ENCODE assay signal across 1 cellular context in the genomic region with DNA sequence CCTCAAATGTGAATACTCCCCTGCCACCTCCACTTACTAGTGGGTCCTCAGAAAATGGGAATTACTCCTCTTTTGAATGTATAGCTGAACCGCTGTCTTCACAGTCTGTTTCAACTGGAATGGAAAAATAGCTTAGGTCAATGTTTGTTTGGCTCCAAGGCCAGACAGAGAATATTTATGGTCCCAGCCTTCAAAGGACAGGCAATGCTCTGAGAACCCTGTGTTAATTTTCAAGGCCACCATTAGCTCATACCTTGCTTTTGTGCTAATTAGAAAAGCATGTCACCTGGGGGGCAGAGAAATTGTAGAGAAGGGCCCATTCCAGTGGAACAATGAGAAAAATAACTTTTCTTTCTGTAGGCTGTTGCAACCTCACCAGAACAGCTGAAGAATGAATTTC.
TF ChIP-seq lines count a peak whose summit lies in the region.

No MANE protein-coding gene starts in this region.

TF ChIP-seq in HepG2, 621 proteins besides CTCF, POLR2A, EP300 and RAD21 (continued from another document and continues in another):
- TF ChIP-seq, protein P1, sequence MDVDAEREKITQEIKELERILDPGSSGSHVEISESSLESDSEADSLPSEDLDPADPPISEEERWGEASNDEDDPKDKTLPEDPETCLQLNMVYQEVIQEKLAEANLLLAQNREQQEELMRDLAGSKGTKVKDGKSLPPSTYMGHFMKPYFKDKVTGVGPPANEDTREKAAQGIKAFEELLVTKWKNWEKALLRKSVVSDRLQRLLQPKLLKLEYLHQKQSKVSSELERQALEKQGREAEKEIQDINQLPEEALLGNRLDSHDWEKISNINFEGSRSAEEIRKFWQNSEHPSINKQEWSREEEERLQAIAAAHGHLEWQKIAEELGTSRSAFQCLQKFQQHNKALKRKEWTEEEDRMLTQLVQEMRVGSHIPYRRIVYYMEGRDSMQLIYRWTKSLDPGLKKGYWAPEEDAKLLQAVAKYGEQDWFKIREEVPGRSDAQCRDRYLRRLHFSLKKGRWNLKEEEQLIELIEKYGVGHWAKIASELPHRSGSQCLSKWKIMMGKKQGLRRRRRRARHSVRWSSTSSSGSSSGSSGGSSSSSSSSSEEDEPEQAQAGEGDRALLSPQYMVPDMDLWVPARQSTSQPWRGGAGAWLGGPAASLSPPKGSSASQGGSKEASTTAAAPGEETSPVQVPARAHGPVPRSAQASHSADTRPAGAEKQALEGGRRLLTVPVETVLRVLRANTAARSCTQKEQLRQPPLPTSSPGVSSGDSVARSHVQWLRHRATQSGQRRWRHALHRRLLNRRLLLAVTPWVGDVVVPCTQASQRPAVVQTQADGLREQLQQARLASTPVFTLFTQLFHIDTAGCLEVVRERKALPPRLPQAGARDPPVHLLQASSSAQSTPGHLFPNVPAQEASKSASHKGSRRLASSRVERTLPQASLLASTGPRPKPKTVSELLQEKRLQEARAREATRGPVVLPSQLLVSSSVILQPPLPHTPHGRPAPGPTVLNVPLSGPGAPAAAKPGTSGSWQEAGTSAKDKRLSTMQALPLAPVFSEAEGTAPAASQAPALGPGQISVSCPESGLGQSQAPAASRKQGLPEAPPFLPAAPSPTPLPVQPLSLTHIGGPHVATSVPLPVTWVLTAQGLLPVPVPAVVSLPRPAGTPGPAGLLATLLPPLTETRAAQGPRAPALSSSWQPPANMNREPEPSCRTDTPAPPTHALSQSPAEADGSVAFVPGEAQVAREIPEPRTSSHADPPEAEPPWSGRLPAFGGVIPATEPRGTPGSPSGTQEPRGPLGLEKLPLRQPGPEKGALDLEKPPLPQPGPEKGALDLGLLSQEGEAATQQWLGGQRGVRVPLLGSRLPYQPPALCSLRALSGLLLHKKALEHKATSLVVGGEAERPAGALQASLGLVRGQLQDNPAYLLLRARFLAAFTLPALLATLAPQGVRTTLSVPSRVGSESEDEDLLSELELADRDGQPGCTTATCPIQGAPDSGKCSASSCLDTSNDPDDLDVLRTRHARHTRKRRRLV (CRISPR knock-in tag; IDR thresholded peaks at IDR 0.05): no peak
- TF ChIP-seq, protein P2, sequence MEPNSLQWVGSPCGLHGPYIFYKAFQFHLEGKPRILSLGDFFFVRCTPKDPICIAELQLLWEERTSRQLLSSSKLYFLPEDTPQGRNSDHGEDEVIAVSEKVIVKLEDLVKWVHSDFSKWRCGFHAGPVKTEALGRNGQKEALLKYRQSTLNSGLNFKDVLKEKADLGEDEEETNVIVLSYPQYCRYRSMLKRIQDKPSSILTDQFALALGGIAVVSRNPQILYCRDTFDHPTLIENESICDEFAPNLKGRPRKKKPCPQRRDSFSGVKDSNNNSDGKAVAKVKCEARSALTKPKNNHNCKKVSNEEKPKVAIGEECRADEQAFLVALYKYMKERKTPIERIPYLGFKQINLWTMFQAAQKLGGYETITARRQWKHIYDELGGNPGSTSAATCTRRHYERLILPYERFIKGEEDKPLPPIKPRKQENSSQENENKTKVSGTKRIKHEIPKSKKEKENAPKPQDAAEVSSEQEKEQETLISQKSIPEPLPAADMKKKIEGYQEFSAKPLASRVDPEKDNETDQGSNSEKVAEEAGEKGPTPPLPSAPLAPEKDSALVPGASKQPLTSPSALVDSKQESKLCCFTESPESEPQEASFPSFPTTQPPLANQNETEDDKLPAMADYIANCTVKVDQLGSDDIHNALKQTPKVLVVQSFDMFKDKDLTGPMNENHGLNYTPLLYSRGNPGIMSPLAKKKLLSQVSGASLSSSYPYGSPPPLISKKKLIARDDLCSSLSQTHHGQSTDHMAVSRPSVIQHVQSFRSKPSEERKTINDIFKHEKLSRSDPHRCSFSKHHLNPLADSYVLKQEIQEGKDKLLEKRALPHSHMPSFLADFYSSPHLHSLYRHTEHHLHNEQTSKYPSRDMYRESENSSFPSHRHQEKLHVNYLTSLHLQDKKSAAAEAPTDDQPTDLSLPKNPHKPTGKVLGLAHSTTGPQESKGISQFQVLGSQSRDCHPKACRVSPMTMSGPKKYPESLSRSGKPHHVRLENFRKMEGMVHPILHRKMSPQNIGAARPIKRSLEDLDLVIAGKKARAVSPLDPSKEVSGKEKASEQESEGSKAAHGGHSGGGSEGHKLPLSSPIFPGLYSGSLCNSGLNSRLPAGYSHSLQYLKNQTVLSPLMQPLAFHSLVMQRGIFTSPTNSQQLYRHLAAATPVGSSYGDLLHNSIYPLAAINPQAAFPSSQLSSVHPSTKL (CRISPR knock-in tag; IDR thresholded peaks at IDR 0.05): peak; percentile 71
- TF ChIP-seq YEATS4 (CRISPR knock-in tag; IDR thresholded peaks at IDR 0.05; ENCODE audit: borderline replicate concordance) (no peak), TOPORS (CRISPR knock-in tag; IDR thresholded peaks at IDR 0.05) (no peak), SSRP1 (CRISPR knock-in tag; IDR thresholded peaks at IDR 0.05) (no peak), MED1 (CRISPR knock-in tag; IDR thresholded peaks at IDR 0.05) (peak; percentile 44), SOX13 (IDR thresholded peaks at IDR 0.05) (no peak), SOX13 (CRISPR knock-in tag; conservative IDR thresholded peaks at IDR 0.05 in 1 of 2, IDR thresholded peaks at IDR 0.05 in 1 of 2) (peak in 1 of 2 experiments; percentile 67; a peak in 2 of 4 replicates), ZNF569 (CRISPR knock-in tag; IDR thresholded peaks at IDR 0.05; ENCODE audit: borderline replicate concordance) (no peak), ZNF75D (CRISPR knock-in tag; IDR thresholded peaks at IDR 0.05; ENCODE audit: borderline replicate concordance) (no peak), MBD4 (IDR thresholded peaks at IDR 0.05; ENCODE audit: borderline replicate concordance, low read length) (no peak), ZNF777 (CRISPR knock-in tag; IDR thresholded peaks at IDR 0.05) (no peak), ZNF781 (CRISPR knock-in tag; IDR thresholded peaks at IDR 0.05; ENCODE audit: borderline replicate concordance, not compliant biosample characterization) (no peak), NR2F2 (IDR thresholded peaks at IDR 0.05; ENCODE audit: borderline replicate concordance, low read depth) (no peak), ZNF136 (CRISPR knock-in tag; IDR thresholded peaks at IDR 0.05; ENCODE audit: low read depth) (no peak), BHLHE40 (IDR thresholded peaks at IDR 0.05; ENCODE audit: low read length) (no peak), ZNF7 (CRISPR knock-in tag; IDR thresholded peaks at IDR 0.05) (no peak), KLF13 (CRISPR knock-in tag; IDR thresholded peaks at IDR 0.05) (no peak), MED13 (CRISPR knock-in tag; IDR thresholded peaks at IDR 0.05) (no peak), ZNF749 (CRISPR knock-in tag; IDR thresholded peaks at IDR 0.05; ENCODE audit: borderline replicate concordance) (no peak), ZNF644 (CRISPR knock-in tag; IDR thresholded peaks at IDR 0.05; ENCODE audit: low read depth) (no peak), NFE2L1 (CRISPR knock-in tag; IDR thresholded peaks at IDR 0.05; ENCODE audit: borderline replicate concordance) (no peak), ZNF543 (CRISPR knock-in tag; IDR thresholded peaks at IDR 0.05) (no peak), PHF5A (CRISPR knock-in tag; IDR thresholded peaks at IDR 0.05; ENCODE audit: low read depth, unreplicated experiment) (no peak), SAP130 (CRISPR knock-in tag; IDR thresholded peaks at IDR 0.05; ENCODE audit: low read depth) (peak; percentile 20; the same call in 1 of the 2 replicates), GATAD2A (CRISPR knock-in tag; IDR thresholded peaks at IDR 0.05) (0 out of 2 replicates have a peak, but pooled peaks have one; percentile 19), FOXP1 (IDR thresholded peaks at IDR 0.05) (no peak), FOXP1 (CRISPR knock-in tag; IDR thresholded peaks at IDR 0.05) (peak; percentile 35; the same call in 1 of the 2 replicates), GFI1 (CRISPR knock-in tag; IDR thresholded peaks at IDR 0.05; ENCODE audit: borderline replicate concordance) (no peak), AGO1 (IDR thresholded peaks at IDR 0.05; ENCODE audit: low read depth, low read length, poor library complexity, severe bottlenecking) (no peak), SRF (IDR thresholded peaks at IDR 0.05; ENCODE audit: low read depth, low read length) (no peak), DR1 (CRISPR knock-in tag; IDR thresholded peaks at IDR 0.05) (no peak), IKZF4 (CRISPR knock-in tag; IDR thresholded peaks at IDR 0.05; ENCODE audit: borderline replicate concordance, low read depth, not compliant biosample characterization) (no peak), SNAI1 (CRISPR knock-in tag; IDR thresholded peaks at IDR 0.05; ENCODE audit: borderline replicate concordance) (no peak), ZNF33A (CRISPR knock-in tag; IDR thresholded peaks at IDR 0.05; ENCODE audit: borderline replicate concordance) (no peak), CENPX (CRISPR knock-in tag; IDR thresholded peaks at IDR 0.05) (no peak), ZFP37 (CRISPR knock-in tag; IDR thresholded peaks at IDR 0.05; ENCODE audit: borderline replicate concordance) (no peak), ZNF124 (CRISPR knock-in tag; IDR thresholded peaks at IDR 0.05) (no peak), ZNF510 (CRISPR knock-in tag; IDR thresholded peaks at IDR 0.05; ENCODE audit: low read depth) (no peak), HES4 (CRISPR knock-in tag; IDR thresholded peaks at IDR 0.05; ENCODE audit: borderline replicate concordance) (no peak), CEBPB (IDR thresholded peaks at IDR 0.05; ENCODE audit: borderline replicate concordance, low read depth, low read length) (no peak), GTF2F1 (IDR thresholded peaks at IDR 0.05; ENCODE audit: low read length) (no peak), AHR (CRISPR knock-in tag; IDR thresholded peaks at IDR 0.05) (no peak), NCOR1 (IDR thresholded peaks at IDR 0.05; ENCODE audit: borderline replicate concordance, low read length) (no peak), ZZZ3 (CRISPR knock-in tag; IDR thresholded peaks at IDR 0.05; ENCODE audit: borderline replicate concordance) (no peak), ZNF761 (CRISPR knock-in tag; conservative IDR thresholded peaks at IDR 0.05) (no peak), RBFOX2 (IDR thresholded peaks at IDR 0.05; ENCODE audit: low read depth, low read length) (no peak), ZNF776 (CRISPR knock-in tag; IDR thresholded peaks at IDR 0.05) (no peak), RELA (CRISPR knock-in tag; IDR thresholded peaks at IDR 0.05) (no peak), ZSCAN29 (CRISPR knock-in tag; conservative IDR thresholded peaks at IDR 0.05) (no peak), FOXM1 (CRISPR knock-in tag; IDR thresholded peaks at IDR 0.05) (no peak), REPIN1 (CRISPR knock-in tag; IDR thresholded peaks at IDR 0.05; ENCODE audit: borderline replicate concordance, low read depth) (no peak), BORCS8-MEF2B (CRISPR knock-in tag; IDR thresholded peaks at IDR 0.05) (no peak), ZNF337 (CRISPR knock-in tag; IDR thresholded peaks at IDR 0.05; ENCODE audit: borderline replicate concordance, low read depth) (no peak), JUND (CRISPR knock-in tag; IDR thresholded peaks at IDR 0.05) (no peak)
- TF ChIP-seq, protein P3, sequence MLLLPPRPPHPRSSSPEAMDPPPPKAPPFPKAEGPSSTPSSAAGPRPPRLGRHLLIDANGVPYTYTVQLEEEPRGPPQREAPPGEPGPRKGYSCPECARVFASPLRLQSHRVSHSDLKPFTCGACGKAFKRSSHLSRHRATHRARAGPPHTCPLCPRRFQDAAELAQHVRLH (CRISPR knock-in tag; IDR thresholded peaks at IDR 0.05; ENCODE audit: borderline replicate concordance, low read depth): no peak
- TF ChIP-seq, protein P4, sequence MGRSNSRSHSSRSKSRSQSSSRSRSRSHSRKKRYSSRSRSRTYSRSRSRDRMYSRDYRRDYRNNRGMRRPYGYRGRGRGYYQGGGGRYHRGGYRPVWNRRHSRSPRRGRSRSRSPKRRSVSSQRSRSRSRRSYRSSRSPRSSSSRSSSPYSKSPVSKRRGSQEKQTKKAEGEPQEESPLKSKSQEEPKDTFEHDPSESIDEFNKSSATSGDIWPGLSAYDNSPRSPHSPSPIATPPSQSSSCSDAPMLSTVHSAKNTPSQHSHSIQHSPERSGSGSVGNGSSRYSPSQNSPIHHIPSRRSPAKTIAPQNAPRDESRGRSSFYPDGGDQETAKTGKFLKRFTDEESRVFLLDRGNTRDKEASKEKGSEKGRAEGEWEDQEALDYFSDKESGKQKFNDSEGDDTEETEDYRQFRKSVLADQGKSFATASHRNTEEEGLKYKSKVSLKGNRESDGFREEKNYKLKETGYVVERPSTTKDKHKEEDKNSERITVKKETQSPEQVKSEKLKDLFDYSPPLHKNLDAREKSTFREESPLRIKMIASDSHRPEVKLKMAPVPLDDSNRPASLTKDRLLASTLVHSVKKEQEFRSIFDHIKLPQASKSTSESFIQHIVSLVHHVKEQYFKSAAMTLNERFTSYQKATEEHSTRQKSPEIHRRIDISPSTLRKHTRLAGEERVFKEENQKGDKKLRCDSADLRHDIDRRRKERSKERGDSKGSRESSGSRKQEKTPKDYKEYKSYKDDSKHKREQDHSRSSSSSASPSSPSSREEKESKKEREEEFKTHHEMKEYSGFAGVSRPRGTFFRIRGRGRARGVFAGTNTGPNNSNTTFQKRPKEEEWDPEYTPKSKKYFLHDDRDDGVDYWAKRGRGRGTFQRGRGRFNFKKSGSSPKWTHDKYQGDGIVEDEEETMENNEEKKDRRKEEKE (IDR thresholded peaks at IDR 0.05): no peak
- TF ChIP-seq, protein P5, sequence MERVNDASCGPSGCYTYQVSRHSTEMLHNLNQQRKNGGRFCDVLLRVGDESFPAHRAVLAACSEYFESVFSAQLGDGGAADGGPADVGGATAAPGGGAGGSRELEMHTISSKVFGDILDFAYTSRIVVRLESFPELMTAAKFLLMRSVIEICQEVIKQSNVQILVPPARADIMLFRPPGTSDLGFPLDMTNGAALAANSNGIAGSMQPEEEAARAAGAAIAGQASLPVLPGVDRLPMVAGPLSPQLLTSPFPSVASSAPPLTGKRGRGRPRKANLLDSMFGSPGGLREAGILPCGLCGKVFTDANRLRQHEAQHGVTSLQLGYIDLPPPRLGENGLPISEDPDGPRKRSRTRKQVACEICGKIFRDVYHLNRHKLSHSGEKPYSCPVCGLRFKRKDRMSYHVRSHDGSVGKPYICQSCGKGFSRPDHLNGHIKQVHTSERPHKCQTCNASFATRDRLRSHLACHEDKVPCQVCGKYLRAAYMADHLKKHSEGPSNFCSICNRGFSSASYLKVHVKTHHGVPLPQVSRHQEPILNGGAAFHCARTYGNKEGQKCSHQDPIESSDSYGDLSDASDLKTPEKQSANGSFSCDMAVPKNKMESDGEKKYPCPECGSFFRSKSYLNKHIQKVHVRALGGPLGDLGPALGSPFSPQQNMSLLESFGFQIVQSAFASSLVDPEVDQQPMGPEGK (CRISPR knock-in tag; IDR thresholded peaks at IDR 0.05): peak; percentile 69
- TF ChIP-seq, protein P6, sequence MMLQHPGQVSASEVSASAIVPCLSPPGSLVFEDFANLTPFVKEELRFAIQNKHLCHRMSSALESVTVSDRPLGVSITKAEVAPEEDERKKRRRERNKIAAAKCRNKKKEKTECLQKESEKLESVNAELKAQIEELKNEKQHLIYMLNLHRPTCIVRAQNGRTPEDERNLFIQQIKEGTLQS (CRISPR knock-in tag; IDR thresholded peaks at IDR 0.05): no peak
- TF ChIP-seq, protein P7, sequence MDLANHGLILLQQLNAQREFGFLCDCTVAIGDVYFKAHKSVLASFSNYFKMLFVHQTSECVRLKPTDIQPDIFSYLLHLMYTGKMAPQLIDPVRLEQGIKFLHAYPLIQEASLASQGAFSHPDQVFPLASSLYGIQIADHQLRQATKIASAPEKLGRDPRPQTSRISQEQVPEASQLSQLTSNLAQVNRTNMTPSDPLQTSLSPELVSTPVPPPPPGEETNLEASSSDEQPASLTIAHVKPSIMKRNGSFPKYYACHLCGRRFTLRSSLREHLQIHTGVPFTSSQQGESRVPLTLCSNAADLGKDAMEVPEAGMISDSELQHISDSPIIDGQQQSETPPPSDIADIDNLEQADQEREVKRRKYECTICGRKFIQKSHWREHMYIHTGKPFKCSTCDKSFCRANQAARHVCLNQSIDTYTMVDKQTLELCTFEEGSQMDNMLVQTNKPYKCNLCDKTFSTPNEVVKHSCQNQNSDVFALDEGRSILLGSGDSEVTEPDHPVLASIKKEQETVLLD (CRISPR knock-in tag; IDR thresholded peaks at IDR 0.05; ENCODE audit: low read depth): no peak
